ENCODE assay signal across 1 cellular context in genomic region chr16:14629919-14630619, GRCh38.
TF ChIP-seq lines count a peak whose summit lies in the region.

TSS of gene PARN (minus strand) at chr16:14630260. CDS start at chr16:14630125, 135 bp downstream.

TF ChIP-seq in HepG2, 621 proteins besides CTCF, POLR2A, EP300 and RAD21 (continued from another document and continues in another):
- TF ChIP-seq ZBTB10 (CRISPR knock-in tag; IDR thresholded peaks at IDR 0.05; ENCODE audit: borderline replicate concordance) (peak; percentile 74; the same call in 1 of the 2 replicates), TOPORS (CRISPR knock-in tag; IDR thresholded peaks at IDR 0.05) (peak; percentile 90), NCOA2 (CRISPR knock-in tag; IDR thresholded peaks at IDR 0.05) (peak; percentile 29; the same call in 1 of the 2 replicates), ZNF839 (CRISPR knock-in tag; IDR thresholded peaks at IDR 0.05; ENCODE audit: borderline replicate concordance) (peak; percentile 88; the same call in 1 of the 2 replicates), AHDC1 (CRISPR knock-in tag; IDR thresholded peaks at IDR 0.05; ENCODE audit: borderline replicate concordance) (peak; percentile 23; the same call in 1 of the 2 replicates), ZNF136 (CRISPR knock-in tag; IDR thresholded peaks at IDR 0.05; ENCODE audit: low read depth) (peak; percentile 89; the same call in 1 of the 2 replicates), ATM (IDR thresholded peaks at IDR 0.05; ENCODE audit: borderline replicate concordance) (no peak), HNRNPL (IDR thresholded peaks at IDR 0.05; ENCODE audit: low read depth, low read length) (peak; percentile 67; the same call in 1 of the 2 replicates), DNMT3B (CRISPR knock-in tag; conservative IDR thresholded peaks at IDR 0.05) (peak; percentile 19), CHD2 (IDR thresholded peaks at IDR 0.05; ENCODE audit: low read depth, low read length) (0 out of 2 replicates have a peak, but pooled peaks have one; percentile 42), BATF2 (CRISPR knock-in tag; IDR thresholded peaks at IDR 0.05) (no peak), ZNF274 (CRISPR knock-in tag; IDR thresholded peaks at IDR 0.05) (peak; percentile 77; the same call in 1 of the 2 replicates), ZNF414 (CRISPR knock-in tag; IDR thresholded peaks at IDR 0.05) (no peak), NCOR1 (IDR thresholded peaks at IDR 0.05; ENCODE audit: borderline replicate concordance, low read length) (no peak)
- TF ChIP-seq, protein P1, sequence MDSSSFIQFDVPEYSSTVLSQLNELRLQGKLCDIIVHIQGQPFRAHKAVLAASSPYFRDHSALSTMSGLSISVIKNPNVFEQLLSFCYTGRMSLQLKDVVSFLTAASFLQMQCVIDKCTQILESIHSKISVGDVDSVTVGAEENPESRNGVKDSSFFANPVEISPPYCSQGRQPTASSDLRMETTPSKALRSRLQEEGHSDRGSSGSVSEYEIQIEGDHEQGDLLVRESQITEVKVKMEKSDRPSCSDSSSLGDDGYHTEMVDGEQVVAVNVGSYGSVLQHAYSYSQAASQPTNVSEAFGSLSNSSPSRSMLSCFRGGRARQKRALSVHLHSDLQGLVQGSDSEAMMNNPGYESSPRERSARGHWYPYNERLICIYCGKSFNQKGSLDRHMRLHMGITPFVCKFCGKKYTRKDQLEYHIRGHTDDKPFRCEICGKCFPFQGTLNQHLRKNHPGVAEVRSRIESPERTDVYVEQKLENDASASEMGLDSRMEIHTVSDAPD (CRISPR knock-in tag; IDR thresholded peaks at IDR 0.05), result peak; percentile 77; the same call in 1 of the 2 replicates
- TF ChIP-seq, protein P2, sequence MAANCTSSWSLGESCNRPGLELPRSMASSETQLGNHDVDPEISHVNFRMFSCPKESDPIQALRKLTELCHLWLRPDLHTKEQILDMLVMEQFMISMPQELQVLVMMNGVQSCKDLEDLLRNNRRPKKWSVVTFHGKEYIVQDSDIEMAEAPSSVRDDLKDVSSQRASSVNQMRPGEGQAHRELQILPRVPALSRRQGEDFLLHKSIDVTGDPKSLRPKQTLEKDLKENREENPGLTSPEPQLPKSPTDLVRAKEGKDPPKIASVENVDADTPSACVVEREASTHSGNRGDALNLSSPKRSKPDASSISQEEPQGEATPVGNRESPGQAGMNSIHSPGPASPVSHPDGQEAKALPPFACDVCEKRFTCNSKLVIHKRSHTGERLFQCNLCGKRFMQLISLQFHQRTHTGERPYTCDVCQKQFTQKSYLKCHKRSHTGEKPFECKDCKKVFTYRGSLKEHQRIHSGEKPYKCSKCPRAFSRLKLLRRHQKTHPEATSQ (CRISPR knock-in tag; IDR thresholded peaks at IDR 0.05; ENCODE audit: borderline replicate concordance), result peak; percentile 88
- TF ChIP-seq, protein P3, sequence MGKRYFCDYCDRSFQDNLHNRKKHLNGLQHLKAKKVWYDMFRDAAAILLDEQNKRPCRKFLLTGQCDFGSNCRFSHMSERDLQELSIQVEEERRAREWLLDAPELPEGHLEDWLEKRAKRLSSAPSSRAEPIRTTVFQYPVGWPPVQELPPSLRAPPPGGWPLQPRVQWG (CRISPR knock-in tag; IDR thresholded peaks at IDR 0.05; ENCODE audit: borderline replicate concordance, low read depth), result no peak
- TF ChIP-seq, protein P4, sequence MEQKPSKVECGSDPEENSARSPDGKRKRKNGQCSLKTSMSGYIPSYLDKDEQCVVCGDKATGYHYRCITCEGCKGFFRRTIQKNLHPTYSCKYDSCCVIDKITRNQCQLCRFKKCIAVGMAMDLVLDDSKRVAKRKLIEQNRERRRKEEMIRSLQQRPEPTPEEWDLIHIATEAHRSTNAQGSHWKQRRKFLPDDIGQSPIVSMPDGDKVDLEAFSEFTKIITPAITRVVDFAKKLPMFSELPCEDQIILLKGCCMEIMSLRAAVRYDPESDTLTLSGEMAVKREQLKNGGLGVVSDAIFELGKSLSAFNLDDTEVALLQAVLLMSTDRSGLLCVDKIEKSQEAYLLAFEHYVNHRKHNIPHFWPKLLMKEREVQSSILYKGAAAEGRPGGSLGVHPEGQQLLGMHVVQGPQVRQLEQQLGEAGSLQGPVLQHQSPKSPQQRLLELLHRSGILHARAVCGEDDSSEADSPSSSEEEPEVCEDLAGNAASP (CRISPR knock-in tag; IDR thresholded peaks at IDR 0.05; ENCODE audit: borderline replicate concordance), result peak; percentile 81
- TF ChIP-seq, protein P5, sequence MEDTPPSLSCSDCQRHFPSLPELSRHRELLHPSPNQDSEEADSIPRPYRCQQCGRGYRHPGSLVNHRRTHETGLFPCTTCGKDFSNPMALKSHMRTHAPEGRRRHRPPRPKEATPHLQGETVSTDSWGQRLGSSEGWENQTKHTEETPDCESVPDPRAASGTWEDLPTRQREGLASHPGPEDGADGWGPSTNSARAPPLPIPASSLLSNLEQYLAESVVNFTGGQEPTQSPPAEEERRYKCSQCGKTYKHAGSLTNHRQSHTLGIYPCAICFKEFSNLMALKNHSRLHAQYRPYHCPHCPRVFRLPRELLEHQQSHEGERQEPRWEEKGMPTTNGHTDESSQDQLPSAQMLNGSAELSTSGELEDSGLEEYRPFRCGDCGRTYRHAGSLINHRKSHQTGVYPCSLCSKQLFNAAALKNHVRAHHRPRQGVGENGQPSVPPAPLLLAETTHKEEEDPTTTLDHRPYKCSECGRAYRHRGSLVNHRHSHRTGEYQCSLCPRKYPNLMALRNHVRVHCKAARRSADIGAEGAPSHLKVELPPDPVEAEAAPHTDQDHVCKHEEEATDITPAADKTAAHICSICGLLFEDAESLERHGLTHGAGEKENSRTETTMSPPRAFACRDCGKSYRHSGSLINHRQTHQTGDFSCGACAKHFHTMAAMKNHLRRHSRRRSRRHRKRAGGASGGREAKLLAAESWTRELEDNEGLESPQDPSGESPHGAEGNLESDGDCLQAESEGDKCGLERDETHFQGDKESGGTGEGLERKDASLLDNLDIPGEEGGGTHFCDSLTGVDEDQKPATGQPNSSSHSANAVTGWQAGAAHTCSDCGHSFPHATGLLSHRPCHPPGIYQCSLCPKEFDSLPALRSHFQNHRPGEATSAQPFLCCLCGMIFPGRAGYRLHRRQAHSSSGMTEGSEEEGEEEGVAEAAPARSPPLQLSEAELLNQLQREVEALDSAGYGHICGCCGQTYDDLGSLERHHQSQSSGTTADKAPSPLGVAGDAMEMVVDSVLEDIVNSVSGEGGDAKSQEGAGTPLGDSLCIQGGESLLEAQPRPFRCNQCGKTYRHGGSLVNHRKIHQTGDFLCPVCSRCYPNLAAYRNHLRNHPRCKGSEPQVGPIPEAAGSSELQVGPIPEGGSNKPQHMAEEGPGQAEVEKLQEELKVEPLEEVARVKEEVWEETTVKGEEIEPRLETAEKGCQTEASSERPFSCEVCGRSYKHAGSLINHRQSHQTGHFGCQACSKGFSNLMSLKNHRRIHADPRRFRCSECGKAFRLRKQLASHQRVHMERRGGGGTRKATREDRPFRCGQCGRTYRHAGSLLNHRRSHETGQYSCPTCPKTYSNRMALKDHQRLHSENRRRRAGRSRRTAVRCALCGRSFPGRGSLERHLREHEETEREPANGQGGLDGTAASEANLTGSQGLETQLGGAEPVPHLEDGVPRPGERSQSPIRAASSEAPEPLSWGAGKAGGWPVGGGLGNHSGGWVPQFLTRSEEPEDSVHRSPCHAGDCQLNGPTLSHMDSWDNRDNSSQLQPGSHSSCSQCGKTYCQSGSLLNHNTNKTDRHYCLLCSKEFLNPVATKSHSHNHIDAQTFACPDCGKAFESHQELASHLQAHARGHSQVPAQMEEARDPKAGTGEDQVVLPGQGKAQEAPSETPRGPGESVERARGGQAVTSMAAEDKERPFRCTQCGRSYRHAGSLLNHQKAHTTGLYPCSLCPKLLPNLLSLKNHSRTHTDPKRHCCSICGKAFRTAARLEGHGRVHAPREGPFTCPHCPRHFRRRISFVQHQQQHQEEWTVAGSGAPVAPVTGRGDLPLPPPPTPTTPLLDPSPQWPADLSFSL (CRISPR knock-in tag; IDR thresholded peaks at IDR 0.05), result peak; percentile 75; the same call in 1 of the 2 replicates
- TF ChIP-seq, protein P6, sequence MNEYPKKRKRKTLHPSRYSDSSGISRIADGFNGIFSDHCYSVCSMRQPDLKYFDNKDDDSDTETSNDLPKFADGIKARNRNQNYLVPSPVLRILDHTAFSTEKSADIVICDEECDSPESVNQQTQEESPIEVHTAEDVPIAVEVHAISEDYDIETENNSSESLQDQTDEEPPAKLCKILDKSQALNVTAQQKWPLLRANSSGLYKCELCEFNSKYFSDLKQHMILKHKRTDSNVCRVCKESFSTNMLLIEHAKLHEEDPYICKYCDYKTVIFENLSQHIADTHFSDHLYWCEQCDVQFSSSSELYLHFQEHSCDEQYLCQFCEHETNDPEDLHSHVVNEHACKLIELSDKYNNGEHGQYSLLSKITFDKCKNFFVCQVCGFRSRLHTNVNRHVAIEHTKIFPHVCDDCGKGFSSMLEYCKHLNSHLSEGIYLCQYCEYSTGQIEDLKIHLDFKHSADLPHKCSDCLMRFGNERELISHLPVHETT (CRISPR knock-in tag; conservative IDR thresholded peaks at IDR 0.05), result peak; percentile 13; the same call in 1 of the 2 replicates
